In the genomic region with DNA sequence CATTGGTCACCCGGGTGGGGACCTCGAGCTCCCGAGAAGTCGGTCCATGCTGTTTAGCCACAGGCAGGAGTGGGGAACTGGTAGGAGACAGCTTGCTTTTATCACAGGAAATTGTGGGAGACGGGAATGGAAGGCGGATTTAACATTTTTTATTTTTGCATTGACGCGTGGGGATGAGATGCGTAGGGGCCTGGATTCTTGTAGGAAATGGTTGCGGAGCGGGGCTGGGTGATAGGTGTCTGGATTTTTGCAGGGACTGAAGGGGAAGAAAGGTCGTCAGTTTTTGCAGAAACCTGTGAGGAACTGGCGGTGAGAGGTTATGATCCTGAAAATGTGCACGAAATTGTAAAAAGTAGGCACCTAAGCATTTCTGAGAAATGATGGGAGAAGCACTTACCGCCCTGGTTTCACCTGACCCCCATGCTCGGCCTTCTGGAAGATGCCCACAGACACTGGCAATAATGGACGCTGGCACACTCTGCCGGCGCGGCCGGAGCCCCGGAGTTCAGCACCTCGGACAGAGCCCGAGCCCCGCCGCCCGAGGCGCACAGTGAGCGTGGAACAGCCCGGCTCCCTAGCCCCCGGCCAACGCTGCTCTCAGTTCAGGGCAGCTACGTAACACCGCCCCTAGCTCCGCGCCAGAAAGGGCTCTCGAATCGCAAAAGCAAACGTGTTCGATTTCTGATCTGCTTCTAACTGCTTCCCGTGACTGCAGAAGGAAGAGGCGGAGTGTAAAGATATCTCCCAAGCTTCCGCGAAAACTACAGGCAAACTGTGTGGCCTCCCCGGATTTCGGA, we compare ENCODE assay signal across 10 cellular contexts. TPM values are rescaled to one million over a fixed set of nuclear protein-coding genes. Genes with fewer than 3 reads are reported as not detected.
DNase-seq lines count a peak whose midpoint lies in the region; ATAC-seq, FAIRE-seq and TF ChIP-seq lines count a peak whose summit lies in the region.
"Had no signal": no experiment of that assay in that cellular context is flagged by ENCODE, and none has a peak within 500 bp of the region (broad histone marks: within the 10 kb centered on the region; RNA-seq: fewer than 3 reads in every experiment).

No MANE protein-coding gene starts in this region.

- TF ChIP-seq CTCF in GM06990 (IDR thresholded peaks at IDR 0.05; ENCODE audit: insufficient read depth, low read length, poor library complexity, severe bottlenecking) (no peak), GM12878 (IDR thresholded peaks at IDR 0.05 in 2 of 3, conservative IDR thresholded peaks at IDR 0.05 in 1 of 3; ENCODE audit: control insufficient read depth in 2 of 3, extremely low read depth in 1 of 3, insufficient read depth in 1 of 3, low read depth in 3 of 3, low read length in 3 of 3) (no peak)

- no peak overlapping the region for H3K4me3 ChIP-seq in GM06990 (replicated peaks; ENCODE audit: low read depth, low read length)
- no peak overlapping the region for H3K4me3 ChIP-seq in GM12878

- 23% methylated on average over 43 of the region's 46 CpGs for WGBS in GM12878 (ENCODE audit: insufficient coverage, insufficient replicate concordance, low lambda C conversion rate, missing lambda C conversion rate)

- TF ChIP-seq RAD21 in GM12878 (IDR thresholded peaks at IDR 0.05; ENCODE audit: insufficient read depth, low read depth, low read length), result no peak

- H3K27me3 ChIP-seq in GM06990 (replicated peaks; ENCODE audit: control insufficient read depth, insufficient read depth, low read length) (no peaks in the 10 kb centered on the region), GM12878 (replicated peaks in 1 of 2; ENCODE audit: control insufficient read depth in 2 of 2, insufficient read depth in 2 of 2, low read length in 1 of 2) (peaks cover 4 to 6% of the 10 kb centered on the region in 2 experiments; a peak in 3 of 4 replicates)

- H3K36me3 ChIP-seq in GM06990 (ENCODE audit: control insufficient read depth, insufficient read depth, low read length), result no peaks in the 10 kb centered on the region
- H3K36me3 ChIP-seq in GM12878 (ENCODE audit: control insufficient read depth in 2 of 2, insufficient read depth in 2 of 2, low read length in 1 of 2), result no peaks in the 10 kb centered on the region

- no peak for TF ChIP-seq EP300 in GM12878 (IDR thresholded peaks at IDR 0.05; ENCODE audit: borderline replicate concordance in 1 of 2, control insufficient read depth in 1 of 2, low read depth in 2 of 2, low read length in 2 of 2)

- RAD21 ChIA-PET in GM12878 (lab: Charles Lee; ENCODE audit: unreplicated experiment), result no interaction called here

- DNase-seq in GM06990 (ENCODE audit: extremely low read depth, insufficient read length) (peak; percentile 18), NCI-H460 (ENCODE audit: extremely low read depth, low read depth) (peak; percentile 20), GM12878 (ENCODE audit: low read depth, low spot score) (no peak), iPS-NIHi7 (ENCODE audit: extremely low spot score) (peak; percentile 93), GDM1 (lab: John Stamatoyannopoulos, UW) (no peak), KG1 (lab: John Stamatoyannopoulos, UW) (no peak), cerebellar nuclear complex (lab: John Stamatoyannopoulos, UW) (no peak)
- DNase-seq in stimulated activated naive CD8-positive, alpha-beta T cell treated with anti-CD3 and anti-CD28 coated beads, Interleukin-15, Interleukin-2, amounts not matched to agents 100 U/mL and 50 U/mL, for 24 hours, result peak; percentile 58
- DNase-seq: stimulated activated naive B cell treated with anti-CD40 and anti-IgM and Interleukin-4, amounts not matched to agents 10 μg/mL and 1 μg/mL and 100 μg/mL, for 72 hours had no signal

- intact Hi-C loops in GM12878 (cut with micrococcal nuclease; ENCODE audit: unreplicated experiment), result no loop called here

- no peaks in the 10 kb centered on the region for H4K20me1 ChIP-seq in GM12878 (ENCODE audit: control insufficient read depth, insufficient read depth)

- SMC1A ChIA-PET in GM12878 (lab: Charles Lee; ENCODE audit: uncharacterized antibody, unreplicated experiment), result no interaction called here

- BruUV-seq in GM12878 (replicated peaks; lab: Mats Ljungman, UMichigan), result no TSS peak

- in situ Hi-C loops in GM12878 (cut with MboI), result no loop called here

- TF ChIP-seq POLR2A in GM12878 (IDR thresholded peaks at IDR 0.05; ENCODE audit: low read depth, low read length), result no peak

- H3K79me2 ChIP-seq in GM12878 (ENCODE audit: control insufficient read depth, insufficient read depth, low read length), result no peaks in the 10 kb centered on the region

- POLR2A ChIA-PET in GM12878 (lab: Charles Lee), result no interaction called here

- H3K4me1 ChIP-seq in GM12878 (ENCODE audit: control insufficient read depth, insufficient read depth, low read length), result no peaks in the 10 kb centered on the region

- H3K9ac ChIP-seq in GM12878 (ENCODE audit: control insufficient read depth, insufficient read depth, low read length), result no peak overlapping the region

- H3K9me3 ChIP-seq in GM12878 (replicated peaks; ENCODE audit: control insufficient read depth, insufficient read depth, low read length), result no peaks in the 10 kb centered on the region; the same call in 2 of the 3 replicates

- ATAC-seq in GM12878, result peak; percentile 48; the same call in 2 of the 3 replicates
- ATAC-seq in stimulated activated naive CD8-positive, alpha-beta T cell treated with anti-CD3 and anti-CD28 coated beads, Interleukin-15, Interleukin-2, amounts not matched to agents 100 U/mL and 50 U/mL, for 24 hours, result peak; percentile 59

- H2AFZ ChIP-seq in GM12878 (ENCODE audit: control insufficient read depth, low read depth, low read length), result no peak overlapping the region

- FAIRE-seq in GM12878 (lab: Jason Lieb, UNC), result no peak
- FAIRE-seq: bronchial epithelial cell had no signal

- CTCF ChIA-PET in GM12878 (lab: Yijun Ruan, JAX), result no interaction called here

- no peak overlapping the region for H3K4me2 ChIP-seq in GM12878 (ENCODE audit: control insufficient read depth, insufficient read depth)

- no peak overlapping the region for H3K27ac ChIP-seq in GM12878 (ENCODE audit: control insufficient read depth, insufficient read depth)

RNA-seq across cellular contexts. Expression of a gene that starts 0.9 kb away (rescaled TPM):
- not detected in 2 replicates for total RNA-seq in NCI-H460 (2014; rRNA removed; shearing (Covaris generic))
- polyA plus RNA-seq in NCI-H460 (2014; cell fraction: nucleus; rRNA removed), result not detected in 2 replicates
- not detected in 2 replicates for total RNA-seq in GM12878 (2013; cell fraction: nucleolus; rRNA removed)
- not detected in 2 replicates for total RNA-seq in GM12878 (2014; rRNA removed)
- not detected in 2 replicates for total RNA-seq in GM12878 (2014; rRNA removed; fragmentation: Illumina TruSeq; extraction: Trizol)
- not detected in 2 replicates for total RNA-seq in GM12878 (2021)
- not detected for polyA plus RNA-seq in GM12878 (2011; ENCODE audit: low read depth)
- 0.01 TPM in 1 of 2 replicates, not detected in the other for polyA plus RNA-seq in GM12878 (2011; rRNA removed)
- polyA plus RNA-seq in GM12878 (2011; cell fraction: cytosol; rRNA removed), result 0.03 TPM in 1 of 2 replicates, not detected in the other
- not detected in 2 replicates for polyA plus RNA-seq in GM12878 (2011; cell fraction: nucleus; rRNA removed)
- not detected in 2 replicates for polyA plus RNA-seq in GM12878 (2012)
- not detected in 2 replicates for polyA plus RNA-seq in GM12878 (2014; fragmentation: Illumina TruSeq; extraction: Trizol)
- polyA plus RNA-seq in GM12878 (2014; fragmentation: Nextera tagmentation; extraction: Ambion mirVana), result not detected
- not detected in 2 replicates for polyA plus RNA-seq in GM12878 (2014; rRNA removed)
- polyA plus RNA-seq in GM12878 (2016; fragmentation: Nextera tagmentation; extraction: Ambion mirVana), result not detected
- polyA minus RNA-seq in GM12878 (2011; rRNA and poly(A)+ RNA removed), result not detected in 2 replicates
- not detected in 2 replicates for polyA minus RNA-seq in GM12878 (2011; cell fraction: cytosol; rRNA and poly(A)+ RNA removed)
- polyA minus RNA-seq in GM12878 (2011; cell fraction: nucleus; rRNA and poly(A)+ RNA removed), result not detected in 2 replicates
- total RNA-seq: bronchial epithelial cell had no signal

RNA-seq across cellular contexts. Expression of a gene that starts 27.5 kb away (rescaled TPM):
- total RNA-seq in NCI-H460 (2014; rRNA removed; shearing (Covaris generic)), result 150 and 174 TPM in 2 replicates
- 396 and 401 TPM in 2 replicates for polyA plus RNA-seq in NCI-H460 (2014; cell fraction: nucleus; rRNA removed)
- total RNA-seq in GM12878 (2013; cell fraction: nucleolus; rRNA removed), result 69.0 and 75.1 TPM in 2 replicates
- 83.2 and 95.8 TPM in 2 replicates for total RNA-seq in GM12878 (2014; rRNA removed)
- 50.7 and 53.8 TPM in 2 replicates for total RNA-seq in GM12878 (2014; rRNA removed; fragmentation: Illumina TruSeq; extraction: Trizol)
- 52.6 and 53.2 TPM in 2 replicates for total RNA-seq in GM12878 (2021)
- polyA plus RNA-seq in GM12878 (2011; ENCODE audit: low read depth), result 44.8 TPM
- 66.7 and 94.6 TPM in 2 replicates for polyA plus RNA-seq in GM12878 (2011; rRNA removed)
- polyA plus RNA-seq in GM12878 (2011; cell fraction: cytosol; rRNA removed), result 139 and 147 TPM in 2 replicates
- 54.3 and 67.3 TPM in 2 replicates for polyA plus RNA-seq in GM12878 (2011; cell fraction: nucleus; rRNA removed)
- polyA plus RNA-seq in GM12878 (2012), result 71.4 and 76.4 TPM in 2 replicates
- polyA plus RNA-seq in GM12878 (2014; fragmentation: Illumina TruSeq; extraction: Trizol), result 29.3 and 45.9 TPM in 2 replicates
- polyA plus RNA-seq in GM12878 (2014; fragmentation: Nextera tagmentation; extraction: Ambion mirVana), result 10 to 100 TPM in 1 of 2 experiments, 1 to 10 TPM in 1; 7.6 to 31.5 TPM
- 78.1 and 81.0 TPM in 2 replicates for polyA plus RNA-seq in GM12878 (2014; rRNA removed)
- polyA plus RNA-seq in GM12878 (2016; fragmentation: Nextera tagmentation; extraction: Ambion mirVana), result 10 to 100 TPM; 55.9 to 58.0 TPM
- polyA minus RNA-seq in GM12878 (2011; rRNA and poly(A)+ RNA removed), result 62.6 and 106 TPM in 2 replicates
- polyA minus RNA-seq in GM12878 (2011; cell fraction: cytosol; rRNA and poly(A)+ RNA removed), result 23.1 and 27.8 TPM in 2 replicates
- polyA minus RNA-seq in GM12878 (2011; cell fraction: nucleus; rRNA and poly(A)+ RNA removed), result 38.2 and 54.3 TPM in 2 replicates

Comparison
In these comparisons a context has a peak if more than half of its experiments do, and no peak if none do; other contexts are left out.
1. DNase-seq: peak in GM06990 (single experiment), NCI-H460 (single experiment), iPS-NIHi7 (single experiment) and stimulated activated naive CD8-positive, alpha-beta T cell treated with anti-CD3 and anti-CD28 coated beads, Interleukin-15, Interleukin-2, amounts not matched to agents 100 U/mL and 50 U/mL, for 24 hours (single experiment); none in GM12878 (single experiment), GDM1 (single experiment), KG1 (single experiment) and cerebellar nuclear complex (0 of 2).